8 cellular contexts compared by ENCODE assay signal in the genomic region with DNA sequence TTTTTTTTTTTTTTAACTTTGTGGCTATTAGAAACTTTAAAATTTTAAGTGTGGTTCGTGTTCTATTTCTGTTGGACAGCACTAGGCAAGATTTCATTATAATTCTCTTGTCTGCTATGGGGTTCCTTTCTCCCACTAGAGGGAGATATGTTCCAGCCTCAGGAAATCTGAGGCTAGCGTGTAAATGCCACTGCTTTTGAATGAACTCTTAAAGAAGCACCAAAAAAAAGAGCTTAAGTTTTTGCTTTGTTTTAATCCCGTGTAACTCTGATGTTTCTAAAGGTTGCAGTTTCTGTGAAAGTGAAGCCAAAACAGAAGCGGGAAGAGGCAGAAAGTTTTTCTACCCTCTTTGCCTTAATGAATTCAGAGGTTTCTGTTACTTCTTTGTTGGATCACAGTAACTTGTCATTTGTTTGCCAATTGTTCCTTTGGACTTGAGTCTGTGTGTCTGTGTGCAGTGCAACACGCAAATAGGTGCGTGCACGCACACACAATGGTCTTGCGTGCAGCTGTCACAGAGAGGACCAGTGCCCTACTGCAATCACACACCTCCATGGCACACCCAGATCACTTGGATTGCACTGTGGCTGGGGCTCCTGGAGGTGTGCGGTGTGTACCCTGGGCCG. TPM values are rescaled to one million over a fixed set of nuclear protein-coding genes. Genes with fewer than 3 reads are reported as not detected.
A peak's percentile ranks its signal among the peaks of the same experiment; 100 is the strongest.
DNase-seq lines count a peak whose midpoint lies in the region; ATAC-seq and TF ChIP-seq lines count a peak whose summit lies in the region.

No MANE protein-coding gene starts in this region.

- no peaks in the 10 kb centered on the region for H3K27me3 Mint-ChIP-seq in activated B cell treated with CpG ODN at 0.5 μM for 24 hours
- no peaks in the 10 kb centered on the region for H3K27me3 Mint-ChIP-seq in stimulated activated memory B cell treated with anti-CD40 and anti-IgM and Interleukin-4, amounts not matched to agents 10 μg/mL and 1 μg/mL and 100 μg/mL, for 72 hours

- H3K27ac ChIP-seq in left ventricle myocardium inferior (replicated peaks) = peak overlapping the region; percentile 70

- no peak overlapping the region for H3K4me3 ChIP-seq in left ventricle myocardium inferior

- POLR2A ChIA-PET in activated B cell treated with CpG ODN at 0.5 μM for 24 hours (lab: Charles Lee) = interaction anchor here (0.9 to 1.4 kb wide), 2 partner anchors 13 to 18 kb away, joined by 3 to 8 read pairs; no protein-coding TSS in a partner anchor

- in situ Hi-C loops in GM13977 (cut with MboI; ENCODE audit: low pct_unique_long_range_greater_than_20kb, low sequenced_read_pairs, unreplicated experiment) = no loop called here

- TF ChIP-seq EP300 in Ishikawa (IDR thresholded peaks at IDR 0.05; ENCODE audit: borderline replicate concordance) = no peak

- no peaks in the 10 kb centered on the region for H3K9me3 ChIP-seq in left ventricle myocardium inferior (replicated peaks)

- no peak overlapping the region for H3K4me3 Mint-ChIP-seq in activated B cell treated with CpG ODN at 0.5 μM for 24 hours
- no peak overlapping the region for H3K4me3 Mint-ChIP-seq in stimulated activated memory B cell treated with anti-CD40 and anti-IgM and Interleukin-4, amounts not matched to agents 10 μg/mL and 1 μg/mL and 100 μg/mL, for 72 hours

- H3K36me3 Mint-ChIP-seq in activated B cell treated with CpG ODN at 0.5 μM for 24 hours (ENCODE audit: low read depth) = no peaks in the 10 kb centered on the region
- peaks cover 12% of the 10 kb centered on the region for H3K36me3 Mint-ChIP-seq in stimulated activated memory B cell treated with anti-CD40 and anti-IgM and Interleukin-4, amounts not matched to agents 10 μg/mL and 1 μg/mL and 100 μg/mL, for 72 hours

- peak; percentile 62 for ATAC-seq in activated B cell treated with CpG ODN at 0.5 μM for 24 hours (ENCODE audit: low read depth)
- ATAC-seq in stimulated activated memory B cell treated with anti-CD40 and anti-IgM and Interleukin-4, amounts not matched to agents 10 μg/mL and 1 μg/mL and 100 μg/mL, for 72 hours = peak; percentile 50

- no peaks in the 10 kb centered on the region for H3K36me3 ChIP-seq in left ventricle myocardium inferior

- DNase-seq in AG09319 (ENCODE audit: extremely low read depth, low read depth) = no peak
- peak; percentile 46 for DNase-seq in GM13977 (ENCODE audit: low spot score)
- DNase-seq in activated B cell treated with CpG ODN at 0.5 μM for 24 hours = no peak
- DNase-seq in left ventricle myocardium inferior = no peak
- no peak for DNase-seq in posterior cingulate gyrus
- no peak for DNase-seq in activated CD4-positive, alpha-beta T cell treated with anti-CD3 and anti-CD28 coated beads, Interleukin-2, amount 50 U/mL, for 1 hour

- H3K4me1 Mint-ChIP-seq in activated B cell treated with CpG ODN at 0.5 μM for 24 hours = no peaks in the 10 kb centered on the region
- peaks cover 6% of the 10 kb centered on the region for H3K4me1 Mint-ChIP-seq in stimulated activated memory B cell treated with anti-CD40 and anti-IgM and Interleukin-4, amounts not matched to agents 10 μg/mL and 1 μg/mL and 100 μg/mL, for 72 hours

- H3K4me1 ChIP-seq in left ventricle myocardium inferior = peaks cover 30% of the 10 kb centered on the region

- H3K27ac Mint-ChIP-seq in activated B cell treated with CpG ODN at 0.5 μM for 24 hours = no peak overlapping the region
- H3K27ac Mint-ChIP-seq in stimulated activated memory B cell treated with anti-CD40 and anti-IgM and Interleukin-4, amounts not matched to agents 10 μg/mL and 1 μg/mL and 100 μg/mL, for 72 hours = no peak overlapping the region

- CTCF ChIA-PET in activated B cell treated with CpG ODN at 0.5 μM for 24 hours (lab: Charles Lee) = interaction anchor here (0.6 to 2.6 kb wide), 12 partner anchors 11 to 42 kb away, joined by 3 to 10 read pairs (median 4); no protein-coding TSS in a partner anchor

- H3K27me3 ChIP-seq in left ventricle myocardium inferior (ENCODE audit: low read depth) = no peaks in the 10 kb centered on the region

- TF ChIP-seq RAD21 in Ishikawa (IDR thresholded peaks at IDR 0.05; ENCODE audit: low read depth) = peak; percentile 35

- H3K9me3 Mint-ChIP-seq in activated B cell treated with CpG ODN at 0.5 μM for 24 hours = no peaks in the 10 kb centered on the region
- H3K9me3 Mint-ChIP-seq in stimulated activated memory B cell treated with anti-CD40 and anti-IgM and Interleukin-4, amounts not matched to agents 10 μg/mL and 1 μg/mL and 100 μg/mL, for 72 hours = no peaks in the 10 kb centered on the region

- intact Hi-C loops in activated B cell treated with CpG ODN at 0.5 μM for 24 hours (cut with micrococcal nuclease) (loop anchor here (1.0 to 2.0 kb wide), 4 partner anchors 18 to 50 kb away; no protein-coding TSS in a partner anchor), left ventricle myocardium inferior (cut with micrococcal nuclease) (loop anchor here (5.0 kb wide), 1 partner anchor 36 kb away; no protein-coding TSS in a partner anchor), posterior cingulate gyrus (cut with DNase I) (loop anchor here (1.0 kb wide), 1 partner anchor 39 kb away; no protein-coding TSS in a partner anchor)

- TF ChIP-seq CTCF in AG09319 (IDR thresholded peaks at IDR 0.05; ENCODE audit: low read depth, low read length) = peak; percentile 79
- peak; percentile 55 for TF ChIP-seq CTCF in GM13977 (IDR thresholded peaks at IDR 0.05; ENCODE audit: extremely low read depth, insufficient read depth, missing control alignments)
- no peak for TF ChIP-seq CTCF in activated B cell treated with CpG ODN at 0.5 μM for 24 hours (IDR thresholded peaks at IDR 0.05)
- TF ChIP-seq CTCF in left ventricle myocardium inferior (IDR thresholded peaks at IDR 0.05; ENCODE audit: borderline replicate concordance) = peak; percentile 77

TF ChIP-seq in Ishikawa, 13 proteins besides CTCF, POLR2A, EP300 and RAD21:
- TF ChIP-seq CEBPB (IDR thresholded peaks at IDR 0.05) (no peak), FOXM1 (IDR thresholded peaks at IDR 0.05; ENCODE audit: borderline replicate concordance, low read depth) (no peak), TCF12 (IDR thresholded peaks at IDR 0.05; ENCODE audit: low read depth) (no peak), TAF1 (IDR thresholded peaks at IDR 0.05; ENCODE audit: low read depth) (no peak), CREB1 (IDR thresholded peaks at IDR 0.05; ENCODE audit: low read depth) (no peak), ZBTB7A (IDR thresholded peaks at IDR 0.05; ENCODE audit: low read depth) (no peak), EGR1 (IDR thresholded peaks at IDR 0.05) (no peak)
- TF ChIP-seq, protein P1, sequence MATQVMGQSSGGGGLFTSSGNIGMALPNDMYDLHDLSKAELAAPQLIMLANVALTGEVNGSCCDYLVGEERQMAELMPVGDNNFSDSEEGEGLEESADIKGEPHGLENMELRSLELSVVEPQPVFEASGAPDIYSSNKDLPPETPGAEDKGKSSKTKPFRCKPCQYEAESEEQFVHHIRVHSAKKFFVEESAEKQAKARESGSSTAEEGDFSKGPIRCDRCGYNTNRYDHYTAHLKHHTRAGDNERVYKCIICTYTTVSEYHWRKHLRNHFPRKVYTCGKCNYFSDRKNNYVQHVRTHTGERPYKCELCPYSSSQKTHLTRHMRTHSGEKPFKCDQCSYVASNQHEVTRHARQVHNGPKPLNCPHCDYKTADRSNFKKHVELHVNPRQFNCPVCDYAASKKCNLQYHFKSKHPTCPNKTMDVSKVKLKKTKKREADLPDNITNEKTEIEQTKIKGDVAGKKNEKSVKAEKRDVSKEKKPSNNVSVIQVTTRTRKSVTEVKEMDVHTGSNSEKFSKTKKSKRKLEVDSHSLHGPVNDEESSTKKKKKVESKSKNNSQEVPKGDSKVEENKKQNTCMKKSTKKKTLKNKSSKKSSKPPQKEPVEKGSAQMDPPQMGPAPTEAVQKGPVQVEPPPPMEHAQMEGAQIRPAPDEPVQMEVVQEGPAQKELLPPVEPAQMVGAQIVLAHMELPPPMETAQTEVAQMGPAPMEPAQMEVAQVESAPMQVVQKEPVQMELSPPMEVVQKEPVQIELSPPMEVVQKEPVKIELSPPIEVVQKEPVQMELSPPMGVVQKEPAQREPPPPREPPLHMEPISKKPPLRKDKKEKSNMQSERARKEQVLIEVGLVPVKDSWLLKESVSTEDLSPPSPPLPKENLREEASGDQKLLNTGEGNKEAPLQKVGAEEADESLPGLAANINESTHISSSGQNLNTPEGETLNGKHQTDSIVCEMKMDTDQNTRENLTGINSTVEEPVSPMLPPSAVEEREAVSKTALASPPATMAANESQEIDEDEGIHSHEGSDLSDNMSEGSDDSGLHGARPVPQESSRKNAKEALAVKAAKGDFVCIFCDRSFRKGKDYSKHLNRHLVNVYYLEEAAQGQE (IDR thresholded peaks at IDR 0.05; ENCODE audit: low read depth) = no peak
- TF ChIP-seq, protein P2, sequence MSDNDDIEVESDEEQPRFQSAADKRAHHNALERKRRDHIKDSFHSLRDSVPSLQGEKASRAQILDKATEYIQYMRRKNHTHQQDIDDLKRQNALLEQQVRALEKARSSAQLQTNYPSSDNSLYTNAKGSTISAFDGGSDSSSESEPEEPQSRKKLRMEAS (IDR thresholded peaks at IDR 0.05) = no peak
- TF ChIP-seq, protein P3, sequence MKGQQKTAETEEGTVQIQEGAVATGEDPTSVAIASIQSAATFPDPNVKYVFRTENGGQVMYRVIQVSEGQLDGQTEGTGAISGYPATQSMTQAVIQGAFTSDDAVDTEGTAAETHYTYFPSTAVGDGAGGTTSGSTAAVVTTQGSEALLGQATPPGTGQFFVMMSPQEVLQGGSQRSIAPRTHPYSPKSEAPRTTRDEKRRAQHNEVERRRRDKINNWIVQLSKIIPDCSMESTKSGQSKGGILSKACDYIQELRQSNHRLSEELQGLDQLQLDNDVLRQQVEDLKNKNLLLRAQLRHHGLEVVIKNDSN (IDR thresholded peaks at IDR 0.05) = no peak

RNA-seq across cellular contexts. Expression of a gene that starts 32.3 kb away (rescaled TPM):
- 6.1 and 8.5 TPM in 2 replicates for total RNA-seq in activated B cell treated with CpG ODN at 0.5 μM for 24 hours
- 2.1 TPM for total RNA-seq in left ventricle myocardium inferior
